ENCODE assay signal across 14 cellular contexts in genomic region chr15:42343596-42344232, GRCh38. TPM values are rescaled to one million over a fixed set of nuclear protein-coding genes. Genes with fewer than 3 reads are reported as not detected.
DNase-seq lines count a peak whose midpoint lies in the region; TF ChIP-seq lines count a peak whose summit lies in the region.
"Had no signal": no experiment of that assay in that cellular context is flagged by ENCODE, and none has a peak within 500 bp of the region (broad histone marks: within the 10 kb centered on the region; RNA-seq: fewer than 3 reads in every experiment).

No MANE protein-coding gene starts in this region.

- TF ChIP-seq CTCF in breast epithelium (IDR thresholded peaks at IDR 0.05): no peak
- no peak for TF ChIP-seq CTCF in mammary epithelial cell (conservative IDR thresholded peaks at IDR 0.05 in 1 of 2, IDR thresholded peaks at IDR 0.05 in 1 of 2; ENCODE audit: extremely low read depth in 1 of 2, insufficient read depth in 1 of 2, low read depth in 1 of 2, low read length in 2 of 2)
- TF ChIP-seq CTCF in neutrophil (IDR thresholded peaks at IDR 0.05): no peak
- no peak for TF ChIP-seq CTCF in colonic mucosa (IDR thresholded peaks at IDR 0.05)

- no peaks in the 10 kb centered on the region for H4K20me1 ChIP-seq in mammary epithelial cell (ENCODE audit: insufficient read depth, low read length)
- H4K20me1 ChIP-seq: BLaER1 treated with 17β-estradiol and CSF1 and Interleukin-3, amounts not matched to agents 10 nM and 100 nM had no signal

- CTCF ChIA-PET in mammary epithelial cell (lab: Charles Lee; ENCODE audit: low non-redundant PET): no interaction called here

- intact Hi-C loops in breast epithelium (cut with DNase I; ENCODE audit: low total_unique reads) (no loop called here), mammary epithelial cell (cut with micrococcal nuclease) (no loop called here), colonic mucosa (cut with DNase I) (no loop called here)

- H3K36me3 ChIP-seq in breast epithelium (no peaks in the 10 kb centered on the region), mammary epithelial cell (ENCODE audit: insufficient read depth, low read length) (no peaks in the 10 kb centered on the region), neutrophil (peaks cover 5% of the 10 kb centered on the region), H7 (replicated peaks; ENCODE audit: control insufficient read depth, insufficient read depth, low read length) (no peaks in the 10 kb centered on the region), colonic mucosa (peaks cover 3% of the 10 kb centered on the region)

- 86% methylated on average over 6 of the region's 6 CpGs for WGBS in mammary epithelial cell (ENCODE audit: low coverage, missing lambda C conversion rate)

- no peak for TF ChIP-seq POLR2A in breast epithelium (IDR thresholded peaks at IDR 0.05)

- no peak overlapping the region for H3K4me3 ChIP-seq in breast epithelium
- H3K4me3 ChIP-seq in mammary epithelial cell (replicated peaks in 1 of 3; ENCODE audit: insufficient read depth in 1 of 3, low read depth in 2 of 3, low read length in 3 of 3): no peak overlapping the region
- H3K4me3 ChIP-seq in neutrophil (ENCODE audit: low read depth in 1 of 2, low read length in 1 of 2): no peak overlapping the region
- H3K4me3 ChIP-seq in H7 (ENCODE audit: insufficient read depth, low read depth, low read length): no peak overlapping the region
- no peak overlapping the region for H3K4me3 ChIP-seq in colonic mucosa
- H3K4me3 ChIP-seq: BLaER1 treated with 17β-estradiol and CSF1 and Interleukin-3, amounts not matched to agents 10 nM and 100 nM had no signal

- no peak overlapping the region for H3K4me2 ChIP-seq in mammary epithelial cell (ENCODE audit: insufficient read depth, low read depth, low read length)

- no peak overlapping the region for H2AFZ ChIP-seq in mammary epithelial cell (ENCODE audit: low read depth, low read length)

- no peaks in the 10 kb centered on the region for H3K27me3 ChIP-seq in breast epithelium
- no peaks in the 10 kb centered on the region for H3K27me3 ChIP-seq in mammary epithelial cell (ENCODE audit: insufficient read depth, low read length)
- no peaks in the 10 kb centered on the region for H3K27me3 ChIP-seq in neutrophil
- no peaks in the 10 kb centered on the region for H3K27me3 ChIP-seq in H7 (ENCODE audit: control insufficient read depth, insufficient read depth, low read length)
- H3K27me3 ChIP-seq in colonic mucosa: no peaks in the 10 kb centered on the region
- H3K27me3 ChIP-seq: BLaER1 treated with 17β-estradiol and CSF1 and Interleukin-3, amounts not matched to agents 10 nM and 100 nM had no signal

- H3K9ac ChIP-seq in mammary epithelial cell (ENCODE audit: insufficient read depth, low read length) (no peak overlapping the region), colonic mucosa (ENCODE audit: low read depth in 2 of 2, low read length in 2 of 2) (no peak overlapping the region)
- H3K9ac ChIP-seq: BLaER1 treated with 17β-estradiol and CSF1 and Interleukin-3, amounts not matched to agents 10 nM and 100 nM had no signal

- H3K27ac ChIP-seq in breast epithelium: peak overlapping the region; percentile 33 to 74
- no peak overlapping the region for H3K27ac ChIP-seq in mammary epithelial cell (ENCODE audit: insufficient read depth, low read depth, low read length)
- H3K27ac ChIP-seq in neutrophil: peak overlapping the region; percentile 72
- H3K27ac ChIP-seq in colonic mucosa: no peak overlapping the region
- H3K27ac ChIP-seq: BLaER1 treated with 17β-estradiol and CSF1 and Interleukin-3, amounts not matched to agents 10 nM and 100 nM had no signal

- H3K4me1 ChIP-seq in breast epithelium (no peaks in the 10 kb centered on the region), mammary epithelial cell (ENCODE audit: insufficient read depth, low read length) (no peaks in the 10 kb centered on the region), neutrophil (ENCODE audit: control insufficient read depth in 1 of 2, insufficient read depth in 1 of 2, low read depth in 1 of 2, low read length in 1 of 2) (peaks cover 21 to 22% of the 10 kb centered on the region in 2 experiments), colonic mucosa (no peaks in the 10 kb centered on the region)

- no TSS peak for BruUV-seq in mammary epithelial cell (replicated peaks; lab: Mats Ljungman, UMichigan)

- DNase-seq in breast epithelium (ENCODE audit: low spot score in 2 of 2): no peak
- no peak for DNase-seq in mammary epithelial cell
- DNase-seq in T-helper 22 cell (ENCODE audit: low read depth): peak; percentile 0
- DNase-seq in H7: no peak
- no peak for DNase-seq in midbrain (lab: John Stamatoyannopoulos, UW)
- DNase-seq in colonic mucosa: no peak
- DNase-seq: KG1; NCI-H1105 treated with DMSO at 0.1 percent for 48 hours; NCI-H1694; NK-92 treated with Interleukin-12 subunit alpha and Interleukin-12 subunit beta, amount 100 ng/mL, for 24 hours; SHP77 had no signal

- H3K79me2 ChIP-seq in mammary epithelial cell (ENCODE audit: insufficient read depth, low read length): no peaks in the 10 kb centered on the region

- H3K9me3 ChIP-seq in breast epithelium (no peaks in the 10 kb centered on the region), mammary epithelial cell (replicated peaks; ENCODE audit: insufficient read depth, low read length) (no peaks in the 10 kb centered on the region), neutrophil (no peaks in the 10 kb centered on the region), colonic mucosa (no peaks in the 10 kb centered on the region)
- H3K9me3 ChIP-seq: BLaER1 treated with 17β-estradiol and CSF1 and Interleukin-3, amounts not matched to agents 10 nM and 100 nM had no signal

- dilution Hi-C loops in mammary epithelial cell (cut with HindIII; ENCODE audit: low sequenced_read_pairs): no loop called here

- in situ Hi-C loops in mammary epithelial cell (cut with MboI; ENCODE audit: low sequenced_read_pairs in 2 of 2): no loop called here

RNA-seq across cellular contexts. Expression of gene CAPN3, which starts 15.6 kb away (rescaled TPM):
- total RNA-seq in breast epithelium (10 to 100 TPM; 12.5 to 27.1 (median 15.4) TPM), mammary epithelial cell (10 to 100 TPM in 1 of 2 donors, 1 to 10 TPM in 1; 2.8 to 12.7 TPM), colonic mucosa (1 to 10 TPM; 6.8 TPM)
- polyA plus RNA-seq in mammary epithelial cell: 3.6 TPM
- polyA minus RNA-seq in mammary epithelial cell: 1.1 TPM
- total RNA-seq in H7 (2014; rRNA removed; shearing (Covaris generic)): not detected in 2 replicates
- total RNA-seq: RPMI7951 had no signal

Comparison
In these comparisons a context has a peak if more than half of its experiments do, and no peak if none do; other contexts are left out.
1. H3K27ac ChIP-seq: peak in breast epithelium (2 of 2) and neutrophil (single experiment); none in mammary epithelial cell (single experiment) and colonic mucosa (single experiment).